Comparison of ENCODE assay signal across 1 cellular context in genomic region chr17:75524971-75525805, GRCh38.
TF ChIP-seq lines count a peak whose summit lies in the region.

LLGL2 (plus strand) TSS chr17:75525697; CDS start chr17:75543427, 17,730 bp downstream.

TF ChIP-seq in HepG2, 621 proteins besides CTCF, POLR2A, EP300 and RAD21 (continued from another document and continues in another):
- TF ChIP-seq NFAT5 (CRISPR knock-in tag; IDR thresholded peaks at IDR 0.05) (peak; percentile 85; the same call in 1 of the 2 replicates), ZNF609 (CRISPR knock-in tag; IDR thresholded peaks at IDR 0.05; ENCODE audit: borderline replicate concordance) (peak; percentile 66; the same call in 1 of the 2 replicates), NFIC (IDR thresholded peaks at IDR 0.05; ENCODE audit: low read length) (no peak), ZSCAN9 (CRISPR knock-in tag; IDR thresholded peaks at IDR 0.05; ENCODE audit: borderline replicate concordance) (peak; percentile 60; the same call in 1 of the 2 replicates), MEIS1 (CRISPR knock-in tag; IDR thresholded peaks at IDR 0.05; ENCODE audit: borderline replicate concordance) (peak; percentile 73; the same call in 1 of the 2 replicates), SRSF9 (IDR thresholded peaks at IDR 0.05; ENCODE audit: borderline replicate concordance, insufficient read depth, low read depth, low read length, poor library complexity, severe bottlenecking) (no peak), NCOA5 (CRISPR knock-in tag; IDR thresholded peaks at IDR 0.05) (no peak), RERE (CRISPR knock-in tag; IDR thresholded peaks at IDR 0.05; ENCODE audit: low read depth) (0 out of 2 replicates have a peak, but pooled peaks have one; percentile 9), THRA (CRISPR knock-in tag; IDR thresholded peaks at IDR 0.05; ENCODE audit: borderline replicate concordance) (peak; percentile 45; the same call in 1 of the 2 replicates), ZBTB46 (CRISPR knock-in tag; IDR thresholded peaks at IDR 0.05; ENCODE audit: borderline replicate concordance) (0 out of 2 replicates have a peak, but pooled peaks have one; percentile 55), ZNF235 (CRISPR knock-in tag; IDR thresholded peaks at IDR 0.05; ENCODE audit: borderline replicate concordance) (no peak), CENPT (CRISPR knock-in tag; IDR thresholded peaks at IDR 0.05; ENCODE audit: low read depth) (no peak), ATF1 (CRISPR knock-in tag; IDR thresholded peaks at IDR 0.05) (no peak), PCBP1 (IDR thresholded peaks at IDR 0.05; ENCODE audit: borderline replicate concordance, low read depth, low read length) (no peak), ZNF12 (CRISPR knock-in tag; IDR thresholded peaks at IDR 0.05) (0 out of 2 replicates have a peak, but pooled peaks have one; percentile 12), MTF2 (CRISPR knock-in tag; IDR thresholded peaks at IDR 0.05; ENCODE audit: borderline replicate concordance) (peak; percentile 80; the same call in 1 of the 2 replicates), FOXJ3 (CRISPR knock-in tag; IDR thresholded peaks at IDR 0.05; ENCODE audit: borderline replicate concordance) (peak; percentile 30; the same call in 1 of the 2 replicates), POLR2AphosphoS2 (IDR thresholded peaks at IDR 0.05; ENCODE audit: low read depth, low read length) (no peak), MIER3 (CRISPR knock-in tag; IDR thresholded peaks at IDR 0.05; ENCODE audit: borderline replicate concordance) (no peak), ZFP90 (CRISPR knock-in tag; IDR thresholded peaks at IDR 0.05; ENCODE audit: borderline replicate concordance) (peak; percentile 88; the same call in 1 of the 2 replicates), KDM5A (IDR thresholded peaks at IDR 0.05; ENCODE audit: borderline replicate concordance, low read length) (peak; percentile 82), ESRRA (CRISPR knock-in tag; IDR thresholded peaks at IDR 0.05; ENCODE audit: low read depth) (peak; percentile 47; the same call in 1 of the 2 replicates), SALL1 (CRISPR knock-in tag; IDR thresholded peaks at IDR 0.05) (no peak; the same call in none of the 2 replicates), ZFP36L1 (CRISPR knock-in tag; IDR thresholded peaks at IDR 0.05) (0 out of 2 replicates have a peak, but pooled peaks have one; percentile 56), ZBTB25 (CRISPR knock-in tag; IDR thresholded peaks at IDR 0.05) (peak; percentile 51; the same call in 1 of the 2 replicates), ZNF343 (CRISPR knock-in tag; IDR thresholded peaks at IDR 0.05) (peak; percentile 54; the same call in 1 of the 2 replicates), ZNF510 (CRISPR knock-in tag; IDR thresholded peaks at IDR 0.05; ENCODE audit: low read depth) (0 out of 2 replicates have a peak, but pooled peaks have one; percentile 90), ZNF672 (CRISPR knock-in tag; IDR thresholded peaks at IDR 0.05) (no peak), MTERF4 (CRISPR knock-in tag; IDR thresholded peaks at IDR 0.05) (peak; percentile 77; the same call in 1 of the 2 replicates), HOXA5 (CRISPR knock-in tag; IDR thresholded peaks at IDR 0.05) (peak; percentile 89), HDAC2 (CRISPR knock-in tag; IDR thresholded peaks at IDR 0.05) (peak; percentile 66; the same call in 1 of the 2 replicates), ZNF18 (CRISPR knock-in tag; IDR thresholded peaks at IDR 0.05; ENCODE audit: insufficient replicate concordance) (no peak)
